ENCODE assay signal across 8 cellular contexts in the genomic region with DNA sequence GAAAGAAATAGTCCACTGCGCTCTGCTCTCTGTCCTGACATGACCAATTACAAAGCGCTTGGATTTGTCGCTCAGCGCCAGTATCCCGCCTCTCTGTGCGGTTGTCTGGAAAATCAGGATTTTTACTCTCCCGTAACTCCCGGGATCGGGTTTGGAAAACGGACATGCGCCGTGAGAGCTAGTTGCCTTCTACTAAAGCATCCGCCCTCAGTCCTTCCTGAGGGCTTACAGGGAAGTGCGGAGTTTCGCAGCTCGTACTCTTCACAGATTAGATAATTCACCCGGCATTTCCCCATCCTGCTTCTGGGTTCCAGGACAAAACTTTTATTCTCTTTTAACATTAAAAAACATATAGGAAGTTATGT. TPM values are rescaled to one million over a fixed set of nuclear protein-coding genes. Genes with fewer than 3 reads are reported as not detected.
DNase-seq lines count a peak whose midpoint lies in the region; ATAC-seq, FAIRE-seq and TF ChIP-seq lines count a peak whose summit lies in the region.

No MANE protein-coding gene starts in this region.

- peak overlapping the region; percentile 93 for H3K4me3 ChIP-seq in bronchial epithelial cell (ENCODE audit: low read depth, low read length)
- H3K4me3 ChIP-seq in small intestine (ENCODE audit: low read depth in 1 of 2, low read length in 2 of 2): peak overlapping the region; percentile 28 to 96

- peak overlapping the region; percentile 93 for H3K27ac ChIP-seq in VCaP
- peak overlapping the region; percentile 96 to 97 for H3K27ac ChIP-seq in small intestine (ENCODE audit: low read depth in 1 of 2, low read length in 1 of 2)

- ATAC-seq in GM18858 (IDR thresholded peaks at IDR 0.05; ENCODE audit: unreplicated experiment) (peak; percentile 27), HG03097 (IDR thresholded peaks at IDR 0.05; ENCODE audit: low FRiP score, unreplicated experiment) (peak; percentile 50)

- FAIRE-seq in A204.1 (lab: Jason Lieb, UNC) (peak; percentile 92), bronchial epithelial cell (lab: Jason Lieb, UNC) (no peak), small intestine (lab: Jason Lieb, UNC) (peak; percentile 36)

- H3K9me3 ChIP-seq in small intestine (ENCODE audit: control insufficient read depth, low read depth): no peaks in the 10 kb centered on the region

- peaks cover 7% of the 10 kb centered on the region in 2 donors for H3K4me1 ChIP-seq in small intestine (ENCODE audit: control insufficient read depth in 2 of 2, insufficient read depth in 1 of 2, low read depth in 1 of 2, low read length in 1 of 2)

- TF ChIP-seq CTCF in VCaP (conservative IDR thresholded peaks at IDR 0.05): no peak
- TF ChIP-seq CTCF in bronchial epithelial cell (IDR thresholded peaks at IDR 0.05; ENCODE audit: insufficient read depth, low read length, severe bottlenecking): no peak

- H3K36me3 ChIP-seq in bronchial epithelial cell (ENCODE audit: control insufficient read depth, insufficient read depth, low read length) (no peaks in the 10 kb centered on the region), small intestine (ENCODE audit: control insufficient read depth in 2 of 2, insufficient read depth in 2 of 2, low read length in 2 of 2) (no peaks in the 10 kb centered on the region)

- DNase-seq in NCI-H2171 (lab: John Stamatoyannopoulos, UW) (peak; percentile 99), bronchial epithelial cell (ENCODE audit: low read depth) (peak; percentile 97), iPS-NIHi7 (ENCODE audit: extremely low spot score) (peak; percentile 84), small intestine (peak; percentile 99)

- no peaks in the 10 kb centered on the region for H3K27me3 ChIP-seq in bronchial epithelial cell (ENCODE audit: control insufficient read depth, insufficient read depth, low read length)
- no peaks in the 10 kb centered on the region for H3K27me3 ChIP-seq in small intestine (ENCODE audit: control insufficient read depth in 2 of 2, insufficient read depth in 2 of 2, low read length in 2 of 2)

- 0 to 1% (median 0%) methylated on average over 17 of the region's 17 CpGs for WGBS in small intestine, 3 donors

RNA-seq across cellular contexts. Expression of a gene that starts 0.4 kb away (rescaled TPM):
- total RNA-seq in bronchial epithelial cell: 5.3 and 7.6 TPM in 2 replicates
- polyA plus RNA-seq in small intestine: 10 to 100 TPM; 23.6 to 29.1 (median 25.7) TPM

RNA-seq across cellular contexts. Expression of a gene that starts 0.7 kb away (rescaled TPM):
- total RNA-seq in bronchial epithelial cell: 3.9 and 4.9 TPM in 2 replicates
- polyA plus RNA-seq in small intestine: 1 to 10 TPM; 1.6 to 2.5 (median 2.5) TPM

Comparison
In these comparisons a context has a peak if more than half of its experiments do, and no peak if none do; other contexts are left out.
1. Peak in every context shown above with its lines: DNase-seq, ATAC-seq, H3K4me3 ChIP-seq and H3K27ac ChIP-seq.